1 cellular context compared by ENCODE assay signal in genomic region chr13:27406178-27406939, GRCh38.
TF ChIP-seq lines count a peak whose summit lies in the region.

No MANE protein-coding gene starts in this region.

TF ChIP-seq in HepG2, 621 proteins besides CTCF, POLR2A, EP300 and RAD21:
- TF ChIP-seq, protein P1, sequence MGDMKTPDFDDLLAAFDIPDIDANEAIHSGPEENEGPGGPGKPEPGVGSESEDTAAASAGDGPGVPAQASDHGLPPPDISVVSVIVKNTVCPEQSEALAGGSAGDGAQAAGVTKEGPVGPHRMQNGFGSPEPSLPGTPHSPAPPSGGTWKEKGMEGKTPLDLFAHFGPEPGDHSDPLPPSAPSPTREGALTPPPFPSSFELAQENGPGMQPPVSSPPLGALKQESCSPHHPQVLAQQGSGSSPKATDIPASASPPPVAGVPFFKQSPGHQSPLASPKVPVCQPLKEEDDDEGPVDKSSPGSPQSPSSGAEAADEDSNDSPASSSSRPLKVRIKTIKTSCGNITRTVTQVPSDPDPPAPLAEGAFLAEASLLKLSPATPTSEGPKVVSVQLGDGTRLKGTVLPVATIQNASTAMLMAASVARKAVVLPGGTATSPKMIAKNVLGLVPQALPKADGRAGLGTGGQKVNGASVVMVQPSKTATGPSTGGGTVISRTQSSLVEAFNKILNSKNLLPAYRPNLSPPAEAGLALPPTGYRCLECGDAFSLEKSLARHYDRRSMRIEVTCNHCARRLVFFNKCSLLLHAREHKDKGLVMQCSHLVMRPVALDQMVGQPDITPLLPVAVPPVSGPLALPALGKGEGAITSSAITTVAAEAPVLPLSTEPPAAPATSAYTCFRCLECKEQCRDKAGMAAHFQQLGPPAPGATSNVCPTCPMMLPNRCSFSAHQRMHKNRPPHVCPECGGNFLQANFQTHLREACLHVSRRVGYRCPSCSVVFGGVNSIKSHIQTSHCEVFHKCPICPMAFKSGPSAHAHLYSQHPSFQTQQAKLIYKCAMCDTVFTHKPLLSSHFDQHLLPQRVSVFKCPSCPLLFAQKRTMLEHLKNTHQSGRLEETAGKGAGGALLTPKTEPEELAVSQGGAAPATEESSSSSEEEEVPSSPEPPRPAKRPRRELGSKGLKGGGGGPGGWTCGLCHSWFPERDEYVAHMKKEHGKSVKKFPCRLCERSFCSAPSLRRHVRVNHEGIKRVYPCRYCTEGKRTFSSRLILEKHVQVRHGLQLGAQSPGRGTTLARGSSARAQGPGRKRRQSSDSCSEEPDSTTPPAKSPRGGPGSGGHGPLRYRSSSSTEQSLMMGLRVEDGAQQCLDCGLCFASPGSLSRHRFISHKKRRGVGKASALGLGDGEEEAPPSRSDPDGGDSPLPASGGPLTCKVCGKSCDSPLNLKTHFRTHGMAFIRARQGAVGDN (CRISPR knock-in tag; IDR thresholded peaks at IDR 0.05) = 0 out of 2 replicates have a peak, but pooled peaks have one; percentile 22
- TF ChIP-seq SMC3 (IDR thresholded peaks at IDR 0.05; ENCODE audit: low read length) = peak; percentile 70
- peak; percentile 62 for TF ChIP-seq STAG1 (CRISPR knock-in tag; IDR thresholded peaks at IDR 0.05)
- TF ChIP-seq ZNF558 (CRISPR knock-in tag; IDR thresholded peaks at IDR 0.05; ENCODE audit: borderline replicate concordance) = 0 out of 2 replicates have a peak, but pooled peaks have one; percentile 3
- TF ChIP-seq ZNF30 (CRISPR knock-in tag; IDR thresholded peaks at IDR 0.05) = no peak
- TF ChIP-seq, protein P2, sequence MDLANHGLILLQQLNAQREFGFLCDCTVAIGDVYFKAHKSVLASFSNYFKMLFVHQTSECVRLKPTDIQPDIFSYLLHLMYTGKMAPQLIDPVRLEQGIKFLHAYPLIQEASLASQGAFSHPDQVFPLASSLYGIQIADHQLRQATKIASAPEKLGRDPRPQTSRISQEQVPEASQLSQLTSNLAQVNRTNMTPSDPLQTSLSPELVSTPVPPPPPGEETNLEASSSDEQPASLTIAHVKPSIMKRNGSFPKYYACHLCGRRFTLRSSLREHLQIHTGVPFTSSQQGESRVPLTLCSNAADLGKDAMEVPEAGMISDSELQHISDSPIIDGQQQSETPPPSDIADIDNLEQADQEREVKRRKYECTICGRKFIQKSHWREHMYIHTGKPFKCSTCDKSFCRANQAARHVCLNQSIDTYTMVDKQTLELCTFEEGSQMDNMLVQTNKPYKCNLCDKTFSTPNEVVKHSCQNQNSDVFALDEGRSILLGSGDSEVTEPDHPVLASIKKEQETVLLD (CRISPR knock-in tag; IDR thresholded peaks at IDR 0.05; ENCODE audit: low read depth) = no peak
- no peak for TF ChIP-seq BCL6 (CRISPR knock-in tag; IDR thresholded peaks at IDR 0.05)
